ENCODE assay signal across 8 cellular contexts in the genomic region with DNA sequence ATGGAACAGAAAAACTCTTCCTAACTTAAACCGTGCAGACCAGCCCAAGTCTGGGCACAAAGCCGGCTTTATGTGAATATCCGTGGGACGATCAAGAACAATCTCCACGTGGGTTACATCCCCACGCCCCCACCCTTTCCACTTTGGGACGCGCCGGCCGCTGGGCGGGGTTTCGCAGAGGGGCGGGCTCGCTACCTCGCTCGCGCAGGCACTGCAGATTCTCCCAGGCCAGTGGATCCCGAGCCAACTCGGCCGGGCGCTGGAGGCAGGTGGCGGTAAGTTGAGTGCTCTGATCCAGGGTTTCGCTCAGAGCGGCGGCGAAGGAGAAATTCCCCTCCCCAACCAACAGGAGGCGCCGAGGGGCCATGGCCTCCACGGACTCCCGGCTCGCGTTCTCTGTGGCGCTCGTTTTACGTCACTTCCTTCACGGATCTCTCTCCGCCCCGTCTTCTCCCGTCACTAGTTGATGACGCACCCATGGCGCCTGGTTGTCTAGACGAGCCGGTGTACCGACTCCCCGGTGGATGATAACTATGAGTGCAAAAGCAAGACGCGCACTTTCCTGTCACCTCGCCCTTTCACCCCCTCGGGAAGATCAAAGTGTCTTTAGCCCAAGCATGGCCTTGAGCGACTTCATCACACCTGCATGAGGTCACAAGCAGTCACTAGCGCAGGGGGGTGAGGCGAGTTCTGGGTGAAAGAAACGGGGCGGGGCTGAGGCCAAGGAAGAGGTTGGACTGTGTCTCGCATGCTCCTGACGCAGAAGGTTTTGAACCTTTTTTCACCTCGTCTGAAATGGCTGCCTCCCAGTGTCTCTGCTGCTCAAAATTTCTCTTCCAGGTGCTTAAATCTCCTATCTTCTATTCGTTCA. TPM values are rescaled to one million over a fixed set of nuclear protein-coding genes. Genes with fewer than 3 reads are reported as not detected.
DNase-seq lines count a peak whose midpoint lies in the region; TF ChIP-seq lines count a peak whose summit lies in the region.

CFAP68 (plus strand) TSS at position 776 of the 871 bp plus-strand sequence; CDS start at position 796, 20 bp downstream.
A gene with protein sequence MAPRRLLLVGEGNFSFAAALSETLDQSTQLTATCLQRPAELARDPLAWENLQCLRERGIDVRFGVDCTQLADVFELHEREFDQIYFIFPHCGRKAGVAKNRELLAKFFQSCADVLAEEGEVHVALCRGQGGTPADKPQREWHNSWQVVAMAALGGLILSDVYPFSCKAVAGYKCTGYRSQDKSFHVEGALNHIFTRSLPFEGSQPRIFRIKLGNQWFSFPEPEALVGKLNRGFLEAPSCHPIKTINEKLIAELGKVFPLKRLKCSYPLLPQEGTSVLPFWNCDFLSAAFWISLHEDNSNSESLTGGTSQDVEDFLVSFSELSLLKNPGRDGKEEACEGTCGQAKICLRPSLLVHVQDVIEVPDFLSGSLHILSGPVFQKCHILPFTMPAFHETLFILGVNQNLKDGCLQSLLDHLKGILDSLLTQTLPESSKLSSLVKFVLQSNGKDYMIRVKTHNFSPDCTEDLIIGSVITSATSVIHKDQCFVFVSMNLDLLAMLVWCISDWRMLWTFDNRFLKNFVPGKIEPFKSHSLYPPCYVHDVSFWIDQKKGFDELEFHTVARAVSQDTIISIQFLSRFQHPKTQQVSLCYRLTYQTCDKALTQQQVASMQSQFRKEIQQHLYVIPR (minus strand): TSS at position 400 of the 871 bp plus-strand sequence. CDS start 33 bp downstream, at position 367.

- H3K9me3 ChIP-seq in suprapubic skin: no peaks in the 10 kb centered on the region

- peaks cover 12% of the 10 kb centered on the region for H3K36me3 Mint-ChIP-seq in activated naive CD4-positive, alpha-beta T cell treated with anti-CD3 and anti-CD28 coated beads, Interleukin-2, amount 10 ng/mL, durations not matched to agents 7 days and 5 days

- no peaks in the 10 kb centered on the region for H3K9me3 Mint-ChIP-seq in activated naive CD4-positive, alpha-beta T cell treated with anti-CD3 and anti-CD28 coated beads, Interleukin-2, amount 10 ng/mL, durations not matched to agents 7 days and 5 days

- WGBS in suprapubic skin: under 1% methylated on average over 50 of the region's 58 CpGs

- peaks cover 3% of the 10 kb centered on the region for H3K36me3 ChIP-seq in suprapubic skin

- peak; percentile 69 for TF ChIP-seq EP300 in suprapubic skin (IDR thresholded peaks at IDR 0.05)

- no peaks in the 10 kb centered on the region for H3K27me3 Mint-ChIP-seq in activated naive CD4-positive, alpha-beta T cell treated with anti-CD3 and anti-CD28 coated beads, Interleukin-2, amount 10 ng/mL, durations not matched to agents 7 days and 5 days

- peak within 1 kb of the TSS; percentile 83 for H3K4me3 Mint-ChIP-seq in activated naive CD4-positive, alpha-beta T cell treated with anti-CD3 and anti-CD28 coated beads, Interleukin-2, amount 10 ng/mL, durations not matched to agents 7 days and 5 days

- DNase-seq in HFF-Myc (ENCODE audit: extremely low read depth, low read depth) (peak; percentile 93), MV-4-11 (lab: John Stamatoyannopoulos, UW) (peak; percentile 94), SK-MEL-5 (ENCODE audit: low read depth, low spot score) (peak; percentile 96), germinal center (ENCODE audit: low spot score) (peak; percentile 94), non-pigmented ciliary epithelial cell (ENCODE audit: low read depth) (peak; percentile 87), suprapubic skin (ENCODE audit: low spot score in 2 of 2) (peak; percentile 98)
- peak; percentile 97 for DNase-seq in activated naive CD4-positive, alpha-beta T cell treated with anti-CD3 and anti-CD28 coated beads, Interleukin-2, amount 10 ng/mL, durations not matched to agents 7 days and 5 days

- TF ChIP-seq POLR2A in suprapubic skin (IDR thresholded peaks at IDR 0.05): peak in 1 of 2 donors; percentile 33

- H3K4me1 ChIP-seq in suprapubic skin: peaks cover 20% of the 10 kb centered on the region

- CTCF ChIA-PET in activated naive CD4-positive, alpha-beta T cell treated with anti-CD3 and anti-CD28 coated beads, Interleukin-2, amount 10 ng/mL, durations not matched to agents 7 days and 5 days (lab: Charles Lee): interaction anchor here (0.8 to 3.4 kb wide), 6 partner anchors 8 to 147 kb away, joined by 4 to 18 read pairs (median 4); partner anchors contain the start of gene ALG9

- H3K27me3 ChIP-seq in suprapubic skin: no peaks in the 10 kb centered on the region

- in situ Hi-C loops in SK-MEL-5 (cut with HindIII; ENCODE audit: low pct_unique_long_range_greater_than_20kb, low sequenced_read_pairs): no loop called here

- peaks cover 26% of the 10 kb centered on the region for H3K4me1 Mint-ChIP-seq in activated naive CD4-positive, alpha-beta T cell treated with anti-CD3 and anti-CD28 coated beads, Interleukin-2, amount 10 ng/mL, durations not matched to agents 7 days and 5 days

- TF ChIP-seq CTCF in HFF-Myc (IDR thresholded peaks at IDR 0.05; ENCODE audit: low read depth, low read length, missing control alignments): peak; percentile 78
- peak; percentile 96 to 97 for TF ChIP-seq CTCF in suprapubic skin (IDR thresholded peaks at IDR 0.05)

- H3K4me3 ChIP-seq in GM08714 (ENCODE audit: low read length) (peak within 1 kb of the TSS; percentile 66), HFF-Myc (replicated peaks; ENCODE audit: low read depth, low read length) (peak within 1 kb of the TSS; percentile 74), suprapubic skin (peak within 1 kb of the TSS; percentile 77)

- H3K27ac Mint-ChIP-seq in activated naive CD4-positive, alpha-beta T cell treated with anti-CD3 and anti-CD28 coated beads, Interleukin-2, amount 10 ng/mL, durations not matched to agents 7 days and 5 days: peak within 1 kb of the TSS; percentile 96

- H3K27ac ChIP-seq in suprapubic skin: peak within 1 kb of the TSS; percentile 94

RNA-seq across cellular contexts. Expression of gene CFAP68, which starts in this region (rescaled TPM):
- 39.3 and 40.6 TPM in 2 replicates for total RNA-seq in SK-MEL-5 (2014; rRNA removed; shearing (Covaris generic))
- polyA plus RNA-seq in SK-MEL-5 (2015; cell fraction: cytosol; rRNA removed): 9.8 and 22.8 TPM in 2 replicates
- polyA plus RNA-seq in SK-MEL-5 (2015; cell fraction: nucleus; rRNA removed): 2.7 and 4.0 TPM in 2 replicates
- total RNA-seq in suprapubic skin: 10 to 100 TPM; 27.7 to 42.4 (median 32.7) TPM

RNA-seq across cellular contexts. Expression of the second gene that starts in this region (rescaled TPM):
- total RNA-seq in SK-MEL-5 (2014; rRNA removed; shearing (Covaris generic)): 2.0 and 2.2 TPM in 2 replicates
- 1.1 and 1.8 TPM in 2 replicates for polyA plus RNA-seq in SK-MEL-5 (2015; cell fraction: cytosol; rRNA removed)
- 2.3 and 2.8 TPM in 2 replicates for polyA plus RNA-seq in SK-MEL-5 (2015; cell fraction: nucleus; rRNA removed)
- total RNA-seq in suprapubic skin: 1 to 10 TPM; 3.5 to 5.6 (median 3.9) TPM

Comparison
In these comparisons a context has a peak if more than half of its experiments do, and no peak if none do; other contexts are left out.
1. Peak in every context shown above with its lines: DNase-seq, H3K4me3 ChIP-seq and H3K27ac ChIP-seq.